ENCODE assay signal across 27 cellular contexts in genomic region chr22:49588739-49589138, GRCh38.
"Had no signal": no experiment of that assay in that cellular context is flagged by ENCODE, and none has a peak within 500 bp of the region (broad histone marks: within the 10 kb centered on the region; RNA-seq: fewer than 3 reads in every experiment).

No MANE protein-coding gene starts in this region.

- H3K36me3 ChIP-seq: colonic mucosa, gastrocnemius medialis, heart left ventricle, left ventricle myocardium inferior, ovary, sigmoid colon, thoracic aorta, tibial nerve, upper lobe of left lung, uterus had no signal

- H3K4me2 ChIP-seq: hepatocyte had no signal

- H3K27ac ChIP-seq: colonic mucosa, epithelial cell of prostate, gastrocnemius medialis, heart left ventricle, hepatocyte, left ventricle myocardium inferior, ovary, psoas muscle, sigmoid colon, thoracic aorta, tibial nerve, uterus had no signal

- H3K4me3 ChIP-seq: colonic mucosa, gastrocnemius medialis, heart left ventricle, hepatocyte, left ventricle myocardium inferior, lung, ovary, psoas muscle, sigmoid colon, thoracic aorta, tibial nerve, upper lobe of left lung, uterus had no signal

- H3K4me1 ChIP-seq: colonic mucosa, gastrocnemius medialis, psoas muscle, sigmoid colon, tibial nerve, uterus had no signal

- ATAC-seq: esophagus mucosa; gastrocnemius medialis; heart left ventricle; left colon; naive thymus-derived CD8-positive, alpha-beta T cell; psoas muscle; right cardiac atrium; stimulated activated naive B cell treated with anti-CD40 and anti-IgM and Interleukin-4, amounts not matched to agents 10 μg/mL and 1 μg/mL and 100 μg/mL, for 72 hours had no signal

- DNase-seq: colonic mucosa; effector CD8-positive, alpha-beta T cell; endodermal cell; foreskin fibroblast; kidney glomerular epithelial cell; left ventricle myocardium inferior; midbrain; nephron progenitor cell; nucleus accumbens; ovary; psoas muscle; right cardiac atrium; sigmoid colon; stimulated activated CD4-positive, alpha-beta T cell treated with anti-CD3 and anti-CD28 coated beads, Interleukin-4, amount 100 ng/mL, for 4 hours; stimulated activated naive B cell treated with anti-CD40 and anti-IgM and Interleukin-4, amounts not matched to agents 10 μg/mL and 1 μg/mL and 100 μg/mL, for 72 hours; uterus had no signal

- H3K27me3 ChIP-seq: colonic mucosa, gastrocnemius medialis, heart left ventricle, hepatocyte, ovary, tibial nerve, upper lobe of left lung, uterus had no signal

- H2AFZ ChIP-seq: hepatocyte had no signal

- H3K9me3 ChIP-seq: colonic mucosa, gastrocnemius medialis, heart left ventricle, left ventricle myocardium inferior, ovary, psoas muscle, sigmoid colon, thoracic aorta, upper lobe of left lung, uterus had no signal
